Comparison of ENCODE assay signal across 8 cellular contexts in the genomic region with DNA sequence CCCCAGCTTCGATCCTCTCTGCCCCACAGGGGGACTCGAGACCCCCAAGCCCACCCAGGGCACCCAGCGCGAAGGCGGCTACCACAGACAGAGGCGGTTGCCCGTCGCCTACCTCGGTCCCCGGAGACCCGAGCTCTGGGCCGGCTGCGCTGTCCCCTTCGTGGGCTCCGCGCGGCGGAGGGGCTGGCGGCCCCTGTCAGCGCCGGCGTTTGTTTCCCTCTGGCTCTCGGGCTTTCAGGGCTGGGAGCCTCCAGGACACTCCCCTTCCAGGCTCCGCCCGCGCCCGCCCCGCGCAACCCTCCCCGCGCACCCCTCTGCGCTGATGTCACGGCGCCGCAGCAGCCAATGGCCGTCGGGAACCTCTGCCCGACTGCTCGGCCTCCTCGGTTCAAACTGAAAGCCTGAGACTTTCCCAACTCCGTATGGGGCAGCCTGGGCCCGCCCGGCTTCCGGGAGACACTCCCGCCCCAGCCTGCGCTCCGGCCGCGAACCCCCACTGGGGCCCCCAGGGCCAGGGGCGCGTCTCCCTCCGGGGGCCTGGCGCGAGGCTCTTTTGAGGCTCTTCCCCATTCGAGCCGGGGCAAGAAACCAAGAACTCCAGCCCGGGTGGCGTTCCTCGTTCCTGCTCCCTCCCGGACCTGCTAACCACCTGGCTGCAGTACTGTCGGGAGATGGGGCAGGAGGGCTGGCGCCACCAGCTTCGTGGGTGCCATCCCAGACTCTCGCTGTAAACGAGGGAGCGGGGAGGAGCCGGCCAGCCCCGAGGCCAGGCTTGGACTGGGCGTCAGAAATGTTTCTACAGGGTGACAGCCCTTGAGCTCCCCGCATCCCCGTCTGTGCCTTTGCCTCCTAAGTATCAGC.
DNase-seq lines count a peak whose midpoint lies in the region; ATAC-seq lines count a peak whose summit lies in the region.

A gene with protein sequence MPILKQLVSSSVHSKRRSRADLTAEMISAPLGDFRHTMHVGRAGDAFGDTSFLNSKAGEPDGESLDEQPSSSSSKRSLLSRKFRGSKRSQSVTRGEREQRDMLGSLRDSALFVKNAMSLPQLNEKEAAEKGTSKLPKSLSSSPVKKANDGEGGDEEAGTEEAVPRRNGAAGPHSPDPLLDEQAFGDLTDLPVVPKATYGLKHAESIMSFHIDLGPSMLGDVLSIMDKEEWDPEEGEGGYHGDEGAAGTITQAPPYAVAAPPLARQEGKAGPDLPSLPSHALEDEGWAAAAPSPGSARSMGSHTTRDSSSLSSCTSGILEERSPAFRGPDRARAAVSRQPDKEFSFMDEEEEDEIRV (minus strand): TSS at position 221 of the 861 bp plus-strand sequence. CDS start 25,501 bp downstream, outside the sequence.

- DNase-seq in ACHN, result peak; percentile 94
- peak; percentile 86 for DNase-seq in NCI-H2227 treated with DMSO at 0.1 percent for 48 hours (lab: John Stamatoyannopoulos, UW)
- DNase-seq in activated CD4-positive, alpha-beta T cell treated with anti-CD3 and anti-CD28 coated beads for 1 hour, result peak; percentile 75
- peak; percentile 60 to 85 for DNase-seq in cerebellar nuclear complex (lab: John Stamatoyannopoulos, UW)
- DNase-seq in islet precursor cell, result peak; percentile 99
- peak; percentile 82 for DNase-seq in stimulated activated CD4-positive, alpha-beta T cell treated with anti-CD3 and anti-CD28 coated beads, Interleukin-12 subunit alpha, Interleukin-12 subunit beta, amount 100 ng/mL, for 4 hours

- in situ Hi-C loops in ACHN (cut with HindIII; ENCODE audit: low pct_ligation_motif_present, low pct_unique_long_range_greater_than_20kb, low sequenced_read_pairs), result no loop called here

- peak; percentile 89 for ATAC-seq in GM18868 (IDR thresholded peaks at IDR 0.05; ENCODE audit: unreplicated experiment)
- peak; percentile 85 for ATAC-seq in HG03097 (IDR thresholded peaks at IDR 0.05; ENCODE audit: low FRiP score, unreplicated experiment)

Comparison
In these comparisons a context has a peak if more than half of its experiments do, and no peak if none do; other contexts are left out.
1. Peak in every context shown above with its lines: DNase-seq and ATAC-seq.